In the genomic region with DNA sequence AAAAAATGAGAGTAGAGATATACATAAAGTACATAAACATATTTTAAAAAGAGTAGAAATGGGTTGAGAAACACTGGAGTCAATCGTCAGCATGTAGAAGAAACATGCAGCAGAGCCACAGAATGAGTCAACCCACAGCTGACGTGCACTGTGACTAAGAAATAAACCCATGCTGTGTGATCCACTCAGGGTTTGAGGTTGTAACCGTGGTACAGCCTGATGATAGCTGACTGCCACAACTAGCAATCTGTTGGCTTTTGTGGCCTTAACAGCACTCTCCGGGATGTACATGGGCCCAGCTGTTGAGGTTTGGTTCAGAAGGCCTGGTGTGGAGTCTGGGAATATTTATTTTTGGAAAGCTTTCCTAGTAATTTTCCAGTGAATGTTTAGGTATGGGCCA, we compare ENCODE assay signal across 1 cellular context.
TF ChIP-seq lines count a peak whose summit lies in the region.

No MANE protein-coding gene starts in this region.

TF ChIP-seq in GM12878, 131 proteins besides CTCF, POLR2A, EP300 and RAD21 (continued from another document):
- TF ChIP-seq SUPT20H (IDR thresholded peaks at IDR 0.05; ENCODE audit: borderline replicate concordance, control insufficient read depth, low read depth, low read length) (no peak), BCL11A (IDR thresholded peaks at IDR 0.05; ENCODE audit: low read depth, low read length) (peak; percentile 63), RB1 (IDR thresholded peaks at IDR 0.05; ENCODE audit: borderline replicate concordance) (no peak), BHLHE40 (IDR thresholded peaks at IDR 0.05; ENCODE audit: borderline replicate concordance in 1 of 2, low read depth in 2 of 2, low read length in 1 of 2) (peak; percentile 22 to 37; a peak in 1 of 4 replicates), IKZF1 (conservative IDR thresholded peaks at IDR 0.05) (peak; percentile 55), RAD51 (IDR thresholded peaks at IDR 0.05) (no peak), MTA2 (IDR thresholded peaks at IDR 0.05; ENCODE audit: low read depth) (peak; percentile 65), CREB1 (IDR thresholded peaks at IDR 0.05; ENCODE audit: low read depth) (peak; percentile 22; the same call in 1 of the 2 replicates)
